15 cellular contexts compared by ENCODE assay signal in the genomic region with DNA sequence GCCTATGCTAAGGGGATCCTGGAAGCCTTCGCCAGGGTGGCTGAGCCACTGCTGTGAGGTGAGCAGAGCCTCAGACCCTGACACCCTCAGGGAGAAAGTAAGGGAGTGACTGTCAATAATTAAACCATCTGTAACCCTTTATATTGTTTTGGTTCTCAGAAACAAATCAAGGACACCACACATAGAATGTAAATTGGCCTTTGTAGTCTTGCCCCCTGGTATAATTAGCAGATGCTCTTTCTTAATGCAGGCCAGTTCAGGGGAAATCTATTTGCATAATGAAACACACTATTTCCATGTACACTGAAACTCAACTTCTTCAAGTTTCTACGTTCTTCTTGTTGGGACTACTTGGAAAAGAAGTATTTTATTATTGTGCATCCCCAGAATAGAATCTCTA.
DNase-seq lines count a peak whose midpoint lies in the region; ATAC-seq and TF ChIP-seq lines count a peak whose summit lies in the region.
"Had no signal": no experiment of that assay in that cellular context is flagged by ENCODE, and none has a peak within 500 bp of the region (broad histone marks: within the 10 kb centered on the region; RNA-seq: fewer than 3 reads in every experiment).

No MANE protein-coding gene starts in this region.

- TF ChIP-seq CTCF in OCI-LY7 (conservative IDR thresholded peaks at IDR 0.05; ENCODE audit: low read length): no peak

- H3K9me2 ChIP-seq in OCI-LY7 (ENCODE audit: insufficient read depth, low read length) (no peaks in the 10 kb centered on the region), Karpas-422 (replicated peaks; ENCODE audit: insufficient read depth, low read length) (no peaks in the 10 kb centered on the region)

- CTCF ChIA-PET in OCI-LY7 (lab: Charles Lee; ENCODE audit: unreplicated experiment): no interaction called here

- H3K9me3 ChIP-seq in OCI-LY7 (ENCODE audit: low read length) (no peaks in the 10 kb centered on the region), Karpas-422 (ENCODE audit: low read length) (no peaks in the 10 kb centered on the region)
- H3K9me3 ChIP-seq: tibial nerve had no signal

- H3K4me2 ChIP-seq in OCI-LY7 (ENCODE audit: low read length): no peak overlapping the region
- H3K4me2 ChIP-seq in Karpas-422 (ENCODE audit: low read depth, low read length, poor library complexity, severe bottlenecking): no peak overlapping the region

- BruUV-seq in OCI-LY7 (replicated peaks; lab: Mats Ljungman, UMichigan): no TSS peak

- no peaks in the 10 kb centered on the region for H3K27me3 ChIP-seq in Karpas-422 (ENCODE audit: low read length)
- H3K27me3 ChIP-seq: dorsolateral prefrontal cortex, tibial nerve had no signal

- H3K4me3 ChIP-seq in OCI-LY7 (ENCODE audit: low read depth, low read length, poor library complexity, severe bottlenecking) (no peak overlapping the region), Karpas-422 (ENCODE audit: low read length) (no peak overlapping the region)
- H3K4me3 ChIP-seq: dorsolateral prefrontal cortex, tibial nerve had no signal

- H2AFZ ChIP-seq in OCI-LY7 (ENCODE audit: low read length) (no peak overlapping the region), Karpas-422 (ENCODE audit: low read length) (no peak overlapping the region)

- ATAC-seq in GM18520 (IDR thresholded peaks at IDR 0.05; ENCODE audit: unreplicated experiment) (peak; percentile 63), GM21381 (IDR thresholded peaks at IDR 0.05; ENCODE audit: unreplicated experiment) (peak; percentile 79), HG02938 (IDR thresholded peaks at IDR 0.05; ENCODE audit: unreplicated experiment) (peak; percentile 93), HG03565 (IDR thresholded peaks at IDR 0.05; ENCODE audit: unreplicated experiment) (peak; percentile 72)
- ATAC-seq: activated CD8-positive, alpha-beta memory T cell treated with anti-CD3 and anti-CD28 coated beads, Interleukin-2, amount 10 ng/mL, durations not matched to agents 7 days and 5 days; naive thymus-derived CD8-positive, alpha-beta T cell had no signal

- no peaks in the 10 kb centered on the region for H4K20me1 ChIP-seq in OCI-LY7 (ENCODE audit: insufficient read depth, low read length)
- H4K20me1 ChIP-seq in Karpas-422 (ENCODE audit: insufficient read depth, low read depth, low read length): no peaks in the 10 kb centered on the region

- H3K27ac ChIP-seq in OCI-LY7 (ENCODE audit: low read depth, low read length, poor library complexity, severe bottlenecking): no peak overlapping the region
- H3K27ac ChIP-seq in Karpas-422 (ENCODE audit: low read length): no peak overlapping the region
- H3K27ac ChIP-seq: dorsolateral prefrontal cortex, tibial nerve had no signal

- intact Hi-C loops in OCI-LY7 (cut with micrococcal nuclease; ENCODE audit: unreplicated experiment): no loop called here

- H3K4me1 ChIP-seq in OCI-LY7 (ENCODE audit: insufficient read depth, low read length, poor library complexity, severe bottlenecking): no peaks in the 10 kb centered on the region
- H3K4me1 ChIP-seq in Karpas-422 (ENCODE audit: low read length): no peaks in the 10 kb centered on the region
- H3K4me1 ChIP-seq: tibial nerve had no signal

- DNase-seq in activated gamma-delta T cell (lab: John Stamatoyannopoulos, UW) (no peak), OCI-LY7 (ENCODE audit: low spot score) (no peak), Karpas-422 (no peak), NCI-H2081 treated with DMSO at 0.1 percent for 48 hours (lab: John Stamatoyannopoulos, UW) (no peak)
- DNase-seq: activated CD8-positive, alpha-beta memory T cell treated with anti-CD3 and anti-CD28 coated beads, Interleukin-2, amount 10 ng/mL, durations not matched to agents 7 days and 5 days; amniotic stem cell; dorsolateral prefrontal cortex; foreskin fibroblast; kidney; naive thymus-derived CD8-positive, alpha-beta T cell had no signal

- H3K9ac ChIP-seq in Karpas-422 (ENCODE audit: low read length): no peak overlapping the region

- H3K79me2 ChIP-seq in OCI-LY7 (ENCODE audit: insufficient read depth, low read depth, low read length): no peaks in the 10 kb centered on the region
- H3K79me2 ChIP-seq in Karpas-422 (ENCODE audit: low read length): no peaks in the 10 kb centered on the region

- POLR2A ChIA-PET in OCI-LY7 (lab: Charles Lee): no interaction called here

- no peaks in the 10 kb centered on the region for H3K36me3 ChIP-seq in OCI-LY7 (ENCODE audit: insufficient read depth, low read length)
- H3K36me3 ChIP-seq in Karpas-422 (ENCODE audit: insufficient read depth, low read length): no peaks in the 10 kb centered on the region
- H3K36me3 ChIP-seq: tibial nerve had no signal
